Comparison of ENCODE assay signal across 17 cellular contexts in the genomic region with DNA sequence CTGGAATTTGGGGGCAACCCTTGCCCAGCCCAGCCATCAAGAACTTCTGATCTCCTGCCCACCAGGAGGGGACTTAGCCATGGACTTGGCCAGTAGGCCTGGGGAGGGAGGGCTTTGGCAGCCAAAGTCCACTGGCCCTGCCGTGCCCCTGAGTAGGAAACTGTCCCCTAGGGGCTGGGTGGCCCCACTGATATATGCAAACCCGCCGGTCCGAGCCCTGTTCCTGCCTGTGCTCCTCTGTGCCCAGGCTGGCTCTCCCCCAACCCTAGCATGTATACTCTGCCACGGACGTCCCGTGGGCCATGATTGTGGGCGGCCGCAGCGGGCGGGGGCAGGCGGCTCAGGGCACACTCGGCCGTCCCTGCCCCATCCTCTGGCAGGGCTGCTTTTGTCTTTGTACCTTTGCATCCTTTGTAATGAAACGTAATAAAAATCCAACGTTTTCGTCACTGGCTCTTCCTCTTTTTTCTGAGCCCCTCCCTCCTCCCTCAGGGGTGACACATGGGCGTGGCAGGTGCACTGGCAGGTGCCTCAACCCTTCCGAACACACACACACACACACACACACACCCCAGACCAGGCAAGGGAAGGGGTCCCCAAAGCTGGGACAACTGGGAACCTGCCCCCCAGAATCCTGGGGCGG. TPM values are rescaled to one million over a fixed set of nuclear protein-coding genes. Genes with fewer than 3 reads are reported as not detected.
DNase-seq lines count a peak whose midpoint lies in the region; ATAC-seq and TF ChIP-seq lines count a peak whose summit lies in the region.
"Had no signal": no experiment of that assay in that cellular context is flagged by ENCODE, and none has a peak within 500 bp of the region (broad histone marks: within the 10 kb centered on the region; RNA-seq: fewer than 3 reads in every experiment).

No MANE protein-coding gene starts in this region.

- TF ChIP-seq POLR2A in lower leg skin (IDR thresholded peaks at IDR 0.05) = no peak

- H3K9me3 ChIP-seq in BLaER1 (no peaks in the 10 kb centered on the region; the same call in 1 of the 2 replicates), Karpas-422 (ENCODE audit: low read length) (no peaks in the 10 kb centered on the region), OCI-LY3 (ENCODE audit: insufficient read depth, low read length) (no peaks in the 10 kb centered on the region), mammary epithelial cell (replicated peaks; ENCODE audit: insufficient read depth, low read length) (no peaks in the 10 kb centered on the region)
- H3K9me3 ChIP-seq: HAP-1 had no signal

- H3K4me1 ChIP-seq in BLaER1 (peaks cover 37% of the 10 kb centered on the region), Karpas-422 (ENCODE audit: low read length) (peaks cover 11% of the 10 kb centered on the region), OCI-LY3 (ENCODE audit: low read length) (peaks cover 9% of the 10 kb centered on the region; the same call in 1 of the 2 replicates), mammary epithelial cell (ENCODE audit: insufficient read depth, low read length) (no peaks in the 10 kb centered on the region)

- H3K79me2 ChIP-seq in Karpas-422 (ENCODE audit: low read length) (no peaks in the 10 kb centered on the region), OCI-LY3 (ENCODE audit: low read length) (no peaks in the 10 kb centered on the region), mammary epithelial cell (ENCODE audit: insufficient read depth, low read length) (no peaks in the 10 kb centered on the region)

- peaks cover 7% of the 10 kb centered on the region for H3K9me3 Mint-ChIP-seq in glutamatergic neuron (ENCODE audit: unreplicated experiment)
- H3K9me3 Mint-ChIP-seq in activated CD8-positive, alpha-beta T cell treated with anti-CD3 and anti-CD28 coated beads for 36 hours = no peaks in the 10 kb centered on the region

- in situ Hi-C loops in mammary epithelial cell (cut with MboI; ENCODE audit: low sequenced_read_pairs in 2 of 2) = no loop called here

- 37% methylated on average over 18 of the region's 20 CpGs for WGBS in mammary epithelial cell (ENCODE audit: low coverage, missing lambda C conversion rate)
- WGBS in lower leg skin, 2 donors = 48 to 57% methylated on average over 17 to 19 of the region's 20 CpGs

- POLR2A ChIA-PET in activated CD8-positive, alpha-beta T cell treated with anti-CD3 and anti-CD28 coated beads for 36 hours (lab: Charles Lee) = interaction anchor here (1.2 to 1.5 kb wide), 2 partner anchors 10 to 137 kb away, joined by 3 to 4 read pairs; a partner anchor contains a TSS

- no peaks in the 10 kb centered on the region for H3K9me2 ChIP-seq in Karpas-422 (replicated peaks; ENCODE audit: insufficient read depth, low read length)

- H3K9ac ChIP-seq in BLaER1 = no peak overlapping the region
- H3K9ac ChIP-seq in Karpas-422 (ENCODE audit: low read length) = no peak overlapping the region
- no peak overlapping the region for H3K9ac ChIP-seq in OCI-LY3 (ENCODE audit: low read length)
- H3K9ac ChIP-seq in mammary epithelial cell (ENCODE audit: insufficient read depth, low read length) = no peak overlapping the region

- TF ChIP-seq CTCF in OCI-LY3 (IDR thresholded peaks at IDR 0.05; ENCODE audit: low read depth, low read length) (no peak), glutamatergic neuron (IDR thresholded peaks at IDR 0.05; ENCODE audit: partially characterized antibody, unreplicated experiment) (no peak), mammary epithelial cell (conservative IDR thresholded peaks at IDR 0.05 in 1 of 2, IDR thresholded peaks at IDR 0.05 in 1 of 2; ENCODE audit: extremely low read depth in 1 of 2, insufficient read depth in 1 of 2, low read depth in 1 of 2, low read length in 2 of 2) (no peak), lower leg skin (IDR thresholded peaks at IDR 0.05) (no peak)
- TF ChIP-seq CTCF in activated CD8-positive, alpha-beta T cell treated with anti-CD3 and anti-CD28 coated beads for 36 hours (IDR thresholded peaks at IDR 0.05) = no peak

- H3K27ac ChIP-seq in BLaER1 = no peak overlapping the region
- H3K27ac ChIP-seq in Karpas-422 (ENCODE audit: low read length) = no peak overlapping the region
- H3K27ac ChIP-seq in OCI-LY3 (ENCODE audit: low read length) = no peak overlapping the region
- no peak overlapping the region for H3K27ac ChIP-seq in mammary epithelial cell (ENCODE audit: insufficient read depth, low read depth, low read length)

- no peaks in the 10 kb centered on the region for H3K4me1 Mint-ChIP-seq in glutamatergic neuron (ENCODE audit: low read depth, unreplicated experiment)
- H3K4me1 Mint-ChIP-seq in activated CD8-positive, alpha-beta T cell treated with anti-CD3 and anti-CD28 coated beads for 36 hours (ENCODE audit: low read depth) = peaks cover 14% of the 10 kb centered on the region

- H2AFZ ChIP-seq in Karpas-422 (ENCODE audit: low read length) = no peak overlapping the region
- no peak overlapping the region for H2AFZ ChIP-seq in OCI-LY3 (ENCODE audit: low read depth, low read length)
- no peak overlapping the region for H2AFZ ChIP-seq in mammary epithelial cell (ENCODE audit: low read depth, low read length)

- no peaks in the 10 kb centered on the region for H3K36me3 Mint-ChIP-seq in glutamatergic neuron (ENCODE audit: unreplicated experiment)
- H3K36me3 Mint-ChIP-seq in activated CD8-positive, alpha-beta T cell treated with anti-CD3 and anti-CD28 coated beads for 36 hours (ENCODE audit: low read depth) = no peaks in the 10 kb centered on the region

- H3K36me3 ChIP-seq in BLaER1 = no peaks in the 10 kb centered on the region
- H3K36me3 ChIP-seq in Karpas-422 (ENCODE audit: insufficient read depth, low read length) = no peaks in the 10 kb centered on the region
- no peaks in the 10 kb centered on the region for H3K36me3 ChIP-seq in OCI-LY3 (replicated peaks; ENCODE audit: low read depth, low read length)
- H3K36me3 ChIP-seq in mammary epithelial cell (ENCODE audit: insufficient read depth, low read length) = no peaks in the 10 kb centered on the region
- H3K36me3 ChIP-seq: HAP-1 had no signal

- BruUV-seq in mammary epithelial cell (replicated peaks; lab: Mats Ljungman, UMichigan) = no TSS peak

- H3K27ac Mint-ChIP-seq in glutamatergic neuron (ENCODE audit: unreplicated experiment) = no peak overlapping the region
- no peak overlapping the region for H3K27ac Mint-ChIP-seq in activated CD8-positive, alpha-beta T cell treated with anti-CD3 and anti-CD28 coated beads for 36 hours
- H3K27ac Mint-ChIP-seq: T-helper 17 cell had no signal

- peaks cover 83% of the 10 kb centered on the region for H3K27me3 ChIP-seq in BLaER1
- H3K27me3 ChIP-seq in Karpas-422 (ENCODE audit: low read length) = no peaks in the 10 kb centered on the region
- peaks cover 8% of the 10 kb centered on the region for H3K27me3 ChIP-seq in OCI-LY3 (ENCODE audit: low read depth, low read length)
- H3K27me3 ChIP-seq in mammary epithelial cell (ENCODE audit: insufficient read depth, low read length) = no peaks in the 10 kb centered on the region

- H3K4me3 Mint-ChIP-seq in glutamatergic neuron (ENCODE audit: unreplicated experiment) = peak overlapping the region; percentile 34
- H3K4me3 Mint-ChIP-seq in activated CD8-positive, alpha-beta T cell treated with anti-CD3 and anti-CD28 coated beads for 36 hours = no peak overlapping the region
- H3K4me3 Mint-ChIP-seq: T-helper 17 cell had no signal

- CTCF ChIA-PET in mammary epithelial cell (lab: Charles Lee; ENCODE audit: low non-redundant PET) = no interaction called here
- CTCF ChIA-PET in activated CD8-positive, alpha-beta T cell treated with anti-CD3 and anti-CD28 coated beads for 36 hours (lab: Charles Lee) = no interaction called here

- ATAC-seq in activated CD8-positive, alpha-beta T cell treated with anti-CD3 and anti-CD28 coated beads for 36 hours = no peak
- ATAC-seq: T-helper 17 cell had no signal

- H4K20me1 ChIP-seq in BLaER1 (peaks cover 81% of the 10 kb centered on the region), Karpas-422 (ENCODE audit: insufficient read depth, low read depth, low read length) (peaks cover 14% of the 10 kb centered on the region; the same call in 1 of the 2 replicates), OCI-LY3 (ENCODE audit: insufficient read depth, low read length) (no peaks in the 10 kb centered on the region), mammary epithelial cell (ENCODE audit: insufficient read depth, low read length) (no peaks in the 10 kb centered on the region)

- intact Hi-C loops in mammary epithelial cell (cut with micrococcal nuclease) (no loop called here), lower leg skin (cut with DNase I; ENCODE audit: low total_unique reads) (no loop called here)
- intact Hi-C loops in activated CD8-positive, alpha-beta T cell treated with anti-CD3 and anti-CD28 coated beads for 36 hours (cut with micrococcal nuclease) = no loop called here

- H3K4me2 ChIP-seq in BLaER1 (peak overlapping the region; percentile 76), Karpas-422 (ENCODE audit: low read depth, low read length, poor library complexity, severe bottlenecking) (no peak overlapping the region), OCI-LY3 (ENCODE audit: low read length) (peak overlapping the region; percentile 36), mammary epithelial cell (ENCODE audit: insufficient read depth, low read depth, low read length) (no peak overlapping the region)

- H3K4me3 ChIP-seq in BLaER1 (no peak overlapping the region), Karpas-422 (ENCODE audit: low read length) (no peak overlapping the region), OCI-LY3 (ENCODE audit: low read length) (no peak overlapping the region), mammary epithelial cell (replicated peaks in 1 of 3; ENCODE audit: insufficient read depth in 1 of 3, low read depth in 2 of 3, low read length in 3 of 3) (no peak overlapping the region), lower leg skin (ENCODE audit: low read depth, poor library complexity, severe bottlenecking) (no peak overlapping the region)
- H3K4me3 ChIP-seq: HAP-1 had no signal

- DNase-seq in Karpas-422 (peak; percentile 63), glutamatergic neuron (no peak), mammary epithelial cell (no peak), lower leg skin (ENCODE audit: low spot score in 2 of 2) (no peak), NCI-H748 treated with DMSO at 0.1 percent for 48 hours (lab: John Stamatoyannopoulos, UW) (no peak)
- no peak for DNase-seq in activated CD8-positive, alpha-beta T cell treated with anti-CD3 and anti-CD28 coated beads for 36 hours
- DNase-seq: NCI-H1048, NCI-H1436 treated with DMSO at 0.1 percent for 48 hours, NCI-H2081, NCI-H510A, SIG-M5, T-helper 17 cell had no signal

- dilution Hi-C loops in mammary epithelial cell (cut with HindIII; ENCODE audit: low sequenced_read_pairs) = no loop called here

- H3K27me3 Mint-ChIP-seq in glutamatergic neuron (ENCODE audit: unreplicated experiment) = peaks cover 21% of the 10 kb centered on the region
- peaks cover 19% of the 10 kb centered on the region for H3K27me3 Mint-ChIP-seq in activated CD8-positive, alpha-beta T cell treated with anti-CD3 and anti-CD28 coated beads for 36 hours

RNA-seq across cellular contexts. Expression of a gene that starts 9.1 kb away (rescaled TPM):
- not detected in 2 replicates for total RNA-seq in Karpas-422 (2014; rRNA removed; shearing (Covaris generic); ENCODE audit: low replicate concordance)
- total RNA-seq in glutamatergic neuron (ENCODE audit: unreplicated experiment) (not detected), mammary epithelial cell (1 to 10 TPM in 1 of 2 donors, not detected in 1; 1.2 TPM), lower leg skin (10 to 100 TPM; 12.6 to 18.3 (median 14.9) TPM)
- polyA plus RNA-seq in mammary epithelial cell = not detected
- polyA minus RNA-seq in mammary epithelial cell = not detected
- total RNA-seq in activated CD8-positive, alpha-beta T cell treated with anti-CD3 and anti-CD28 coated beads for 36 hours = not detected
- total RNA-seq: A673, LHCN-M2, T-helper 17 cell had no signal

RNA-seq across cellular contexts. Expression of a gene that starts 49.8 kb away (rescaled TPM):
- total RNA-seq in Karpas-422 (2014; rRNA removed; shearing (Covaris generic); ENCODE audit: low replicate concordance) = 30.6 and 85.5 TPM in 2 replicates
- total RNA-seq in glutamatergic neuron (ENCODE audit: unreplicated experiment) (46.3 TPM), mammary epithelial cell (10 to 100 TPM; 74.5 to 82.0 TPM), lower leg skin (100 to 1,000 TPM in 3 of 4 donors, 10 to 100 TPM in 1; 91.6 to 116 (median 102) TPM)
- polyA plus RNA-seq in mammary epithelial cell = 49.9 TPM
- polyA minus RNA-seq in mammary epithelial cell = 163 TPM
- total RNA-seq in activated CD8-positive, alpha-beta T cell treated with anti-CD3 and anti-CD28 coated beads for 36 hours = 10 to 100 TPM; 75.9 to 87.6 TPM

Comparison
In these comparisons a context has a peak if more than half of its experiments do, and no peak if none do; other contexts are left out.
1. H3K4me2 ChIP-seq: peak in BLaER1 (single experiment) and OCI-LY3 (single experiment); none in Karpas-422 (single experiment) and mammary epithelial cell (single experiment).
2. RNA of a gene that starts 9.1 kb away (total RNA-seq): 12.6 to 18.3 TPM in lower leg skin; 1.2 TPM in mammary epithelial cell, not detected in glutamatergic neuron (single experiment), not detected in Karpas-422 and not detected in activated CD8-positive, alpha-beta T cell treated with anti-CD3 and anti-CD28 coated beads for 36 hours; every median in the first group is over 4 times any median in the second.